ENCODE assay signal across 23 cellular contexts in the genomic region with DNA sequence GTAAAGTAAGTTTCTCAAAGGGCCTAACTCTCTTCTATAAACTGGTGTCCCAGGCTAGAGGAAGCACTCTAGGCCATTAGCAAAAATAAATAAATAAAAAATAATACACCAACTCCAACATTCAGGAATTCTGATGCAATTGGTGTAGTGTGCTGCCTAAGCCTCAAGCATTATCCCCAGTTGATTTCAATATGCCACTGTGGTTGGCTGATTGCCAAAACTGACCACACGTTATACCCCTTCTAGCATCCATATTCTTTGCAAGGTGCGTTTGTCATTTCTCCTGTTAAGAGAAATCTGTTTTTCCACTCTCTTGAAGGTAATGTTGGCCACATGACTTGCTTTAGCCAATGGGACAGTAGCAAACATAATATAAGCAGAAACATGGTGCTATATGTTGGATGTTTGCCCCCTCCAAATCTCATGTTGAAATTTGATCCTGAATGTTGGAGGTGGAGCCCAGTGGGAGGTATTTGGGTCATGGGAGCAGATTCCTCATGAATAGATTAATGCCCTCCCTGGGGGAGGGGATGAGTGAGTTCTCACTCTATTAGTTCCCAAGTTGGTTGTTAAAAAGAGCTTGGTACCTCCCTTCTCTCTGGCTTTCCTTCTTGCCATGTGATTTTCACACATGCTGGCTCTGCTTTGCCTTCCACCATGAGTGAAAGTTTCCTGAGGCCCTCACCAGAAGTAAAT.
DNase-seq lines count a peak whose midpoint lies in the region; ATAC-seq, FAIRE-seq and TF ChIP-seq lines count a peak whose summit lies in the region.
"Had no signal": no experiment of that assay in that cellular context is flagged by ENCODE, and none has a peak within 500 bp of the region (broad histone marks: within the 10 kb centered on the region; RNA-seq: fewer than 3 reads in every experiment).

No MANE protein-coding gene starts in this region.

- FAIRE-seq in H1 (lab: Jason Lieb, UNC) = peak; percentile 50
- no peak for FAIRE-seq in pancreas (lab: Jason Lieb, UNC)
- FAIRE-seq: astrocyte, endometrium, GM12878, kidney had no signal

- no peak overlapping the region; the same call in 1 of the 2 replicates for H2BK20ac ChIP-seq in H1 (ENCODE audit: low read length)

- DNase-seq in NCI-H2227 (lab: John Stamatoyannopoulos, UW; ENCODE audit: unreplicated experiment) (peak; percentile 20), NCI-H2227 treated with DMSO at 0.1 percent for 48 hours (lab: John Stamatoyannopoulos, UW) (no peak), NCI-H2171 treated with DMSO at 0.1 percent for 48 hours (lab: John Stamatoyannopoulos, UW) (peak; percentile 67), H1 (ENCODE audit: low read depth in 1 of 2, low spot score in 2 of 2) (no peak), retina (peak; percentile 62), stomach (no peak), pancreas (no peak)
- DNase-seq in stimulated activated naive CD4-positive, alpha-beta T cell treated with Interleukin-2 at 50 U/mL for 16 hours (lab: John Stamatoyannopoulos, UW) = no peak
- DNase-seq: 8988T; activated naive CD8-positive, alpha-beta T cell treated with anti-CD3 and anti-CD28 coated beads, Interleukin-2, amount 10 ng/mL, durations not matched to agents 7 days and 5 days; central memory CD4-positive, alpha-beta T cell; DMS79; kidney; lower lobe of right lung; mucosa of descending colon; NCI-H1092 treated with DMSO at 0.1 percent for 48 hours; NCI-H2081; NCI-H510A treated with DMSO at 0.1 percent for 48 hours had no signal

- H3K4ac ChIP-seq in H1 (replicated peaks; ENCODE audit: insufficient read length, low read depth, low read length) = no peak overlapping the region

- H3K79me1 ChIP-seq in H1 (ENCODE audit: low read depth, low read length) = no peaks in the 10 kb centered on the region

- peak overlapping the region in 1 of 4 experiments; percentile 13; a peak in 1 of 8 replicates for H3K4me3 ChIP-seq in H1 (ENCODE audit: extremely low read depth in 1 of 4, insufficient read depth in 2 of 4, low read depth in 3 of 4, low read length in 4 of 4)
- no peak overlapping the region for H3K4me3 ChIP-seq in stomach
- H3K4me3 ChIP-seq in pancreas = no peak overlapping the region
- H3K4me3 ChIP-seq: gastroesophageal sphincter, GM12878, lower lobe of right lung, mucosa of descending colon, tibial nerve had no signal

- WGBS in H1 (ENCODE audit: extremely low coverage in 1 of 2, insufficient coverage in 1 of 2, insufficient read length in 1 of 2, insufficient replicate concordance in 2 of 2, low coverage in 1 of 2, low lambda C conversion rate in 2 of 2, missing lambda C conversion rate in 1 of 2), 2 experiments = 80% methylated on average over 2 of the region's 2 CpGs; no CpG with 5 or more reads in 1 of the 2 experiments
- WGBS in stomach, 5 donors = 64 to 72% (median 69%) methylated on average over 2 of the region's 2 CpGs
- WGBS in pancreas, 2 donors = 42 to 48% methylated on average over 2 of the region's 2 CpGs

- intact Hi-C loops in stomach (cut with DNase I; ENCODE audit: low total_unique reads) (no loop called here), pancreas (cut with DNase I) (no loop called here)

- H3K27me3 ChIP-seq in H1 (replicated peaks in 1 of 4; ENCODE audit: control insufficient read depth in 3 of 4, extremely low read depth in 1 of 4, insufficient read depth in 3 of 4, low read length in 3 of 4) (no peaks in the 10 kb centered on the region), stomach (no peaks in the 10 kb centered on the region), pancreas (no peaks in the 10 kb centered on the region)
- H3K27me3 ChIP-seq: gastroesophageal sphincter, tibial nerve had no signal

- no peak overlapping the region for H3K23ac ChIP-seq in H1 (ENCODE audit: insufficient read length)

- peak overlapping the region; percentile 6 to 34; a peak in 1 of 4 replicates for H3K4me2 ChIP-seq in H1 (ENCODE audit: insufficient read depth in 1 of 2, low read depth in 2 of 2, low read length in 2 of 2)

- no peak overlapping the region for H2BK15ac ChIP-seq in H1 (ENCODE audit: low read length)

- no peak overlapping the region for H2AK5ac ChIP-seq in H1 (ENCODE audit: low read depth, low read length)

- no peak overlapping the region for H2BK5ac ChIP-seq in H1 (ENCODE audit: low read depth, low read length)

- H3K79me2 ChIP-seq in H1 (ENCODE audit: control insufficient read depth in 1 of 2, insufficient read depth in 2 of 2, low read length in 2 of 2) = no peaks in the 10 kb centered on the region

- H3K4me1 ChIP-seq in H1 (replicated peaks in 1 of 4; ENCODE audit: control insufficient read depth in 3 of 4, insufficient read depth in 4 of 4, low read length in 3 of 4) = peaks cover 3 to 12% (median 7%) of the 10 kb centered on the region in 4 experiments; a peak in 4 of 7 replicates
- H3K4me1 ChIP-seq in stomach = no peaks in the 10 kb centered on the region
- H3K4me1 ChIP-seq in pancreas = no peaks in the 10 kb centered on the region
- H3K4me1 ChIP-seq: gastroesophageal sphincter, lower lobe of right lung, tibial nerve had no signal

- H3K9ac ChIP-seq in H1 (replicated peaks in 1 of 4; ENCODE audit: extremely low read depth in 1 of 4, low read depth in 3 of 4, low read length in 3 of 4) = no peak overlapping the region

- no peak overlapping the region; the same call in 1 of the 2 replicates for H3K18ac ChIP-seq in H1 (ENCODE audit: extremely low read depth, low read length)

- no peak overlapping the region for H4K5ac ChIP-seq in H1 (ENCODE audit: insufficient read length, low read depth, low read length)

- no peak overlapping the region for H3K14ac ChIP-seq in H1 (ENCODE audit: insufficient read length)

- H3K36me3 ChIP-seq in H1 (ENCODE audit: control insufficient read depth in 2 of 4, insufficient read depth in 4 of 4, low read length in 3 of 4) (no peaks in the 10 kb centered on the region), stomach (no peaks in the 10 kb centered on the region), pancreas (no peaks in the 10 kb centered on the region)
- H3K36me3 ChIP-seq: gastroesophageal sphincter, lower lobe of right lung, tibial nerve had no signal

- ATAC-seq in pancreas = no peak
- ATAC-seq: gastroesophageal sphincter, GM12878, lower lobe of right lung, mucosa of descending colon had no signal

- H3K56ac ChIP-seq in H1 (replicated peaks; ENCODE audit: insufficient read length, low read depth, low read length) = no peak overlapping the region

- H4K91ac ChIP-seq in H1 (replicated peaks; ENCODE audit: insufficient read length, low read length) = peak overlapping the region; percentile 60

- TF ChIP-seq RAD21 in H1 (IDR thresholded peaks at IDR 0.05 in 1 of 2, conservative IDR thresholded peaks at IDR 0.05 in 1 of 2; ENCODE audit: low read depth in 2 of 2, low read length in 2 of 2) = no peak

- CTCF ChIA-PET in H1 (lab: Charles Lee; ENCODE audit: partially characterized antibody) = interaction anchor here (0.7 to 3.2 kb wide), 3 partner anchors 9 to 10 kb away, joined by 3 to 9 read pairs (median 3); no protein-coding TSS in a partner anchor

- POLR2A ChIA-PET in H1 (lab: Charles Lee; ENCODE audit: partially characterized antibody) = interaction anchor here (1.3 to 1.4 kb wide), 2 partner anchors 16 to 32 kb away, joined by 3 to 6 read pairs; no protein-coding TSS in a partner anchor

- no peak for TF ChIP-seq CTCF in H1 (IDR thresholded peaks at IDR 0.05; ENCODE audit: control extremely low read depth in 1 of 3, insufficient read depth in 1 of 3, low read depth in 1 of 3, low read length in 3 of 3)
- TF ChIP-seq CTCF in stomach (IDR thresholded peaks at IDR 0.05) = no peak
- TF ChIP-seq CTCF in pancreas (IDR thresholded peaks at IDR 0.05) = no peak

- TF ChIP-seq POLR2A in H1 (IDR thresholded peaks at IDR 0.05; ENCODE audit: control extremely low read depth in 1 of 2, low read depth in 2 of 2, low read length in 2 of 2) = no peak
- TF ChIP-seq POLR2A in stomach (IDR thresholded peaks at IDR 0.05) = no peak

- H2BK120ac ChIP-seq in H1 (replicated peaks; ENCODE audit: low read depth, low read length) = peak overlapping the region; percentile 69

- H3K9me3 ChIP-seq in H1 (ENCODE audit: insufficient read depth in 2 of 2, low read depth in 1 of 2, low read length in 1 of 2) (no peaks in the 10 kb centered on the region), stomach (no peaks in the 10 kb centered on the region), pancreas (no peaks in the 10 kb centered on the region)
- H3K9me3 ChIP-seq: gastroesophageal sphincter, lower lobe of right lung, mucosa of descending colon, tibial nerve had no signal

- 0 out of 2 replicates have a peak overlapping the region, but pooled peaks have one; percentile 18 for H2BK12ac ChIP-seq in H1 (ENCODE audit: low read depth, low read length)

- no peak overlapping the region for H4K8ac ChIP-seq in H1 (ENCODE audit: extremely low read depth, insufficient read depth, low read length)

- H3K23me2 ChIP-seq in H1 (ENCODE audit: low read depth, low read length) = no peaks in the 10 kb centered on the region

- H3K27ac ChIP-seq in H1 (ENCODE audit: low read depth, low read length) (no peak overlapping the region), stomach (no peak overlapping the region), pancreas (no peak overlapping the region)
- H3K27ac ChIP-seq: gastroesophageal sphincter, lower lobe of right lung, tibial nerve had no signal

- peak overlapping the region; percentile 80 for H2AFZ ChIP-seq in H1 (ENCODE audit: low read length)

- H4K20me1 ChIP-seq in H1 (replicated peaks in 1 of 2; ENCODE audit: control insufficient read depth in 1 of 2, insufficient read depth in 2 of 2, low read length in 2 of 2) = no peaks in the 10 kb centered on the region

- TF ChIP-seq EP300 in H1 (IDR thresholded peaks at IDR 0.05; ENCODE audit: borderline replicate concordance in 1 of 2, low read depth in 2 of 2, low read length in 2 of 2) (no peak), stomach (IDR thresholded peaks at IDR 0.05) (no peak)

TF ChIP-seq in H1, 55 proteins besides CTCF, POLR2A, EP300 and RAD21:
- TF ChIP-seq, protein P1, sequence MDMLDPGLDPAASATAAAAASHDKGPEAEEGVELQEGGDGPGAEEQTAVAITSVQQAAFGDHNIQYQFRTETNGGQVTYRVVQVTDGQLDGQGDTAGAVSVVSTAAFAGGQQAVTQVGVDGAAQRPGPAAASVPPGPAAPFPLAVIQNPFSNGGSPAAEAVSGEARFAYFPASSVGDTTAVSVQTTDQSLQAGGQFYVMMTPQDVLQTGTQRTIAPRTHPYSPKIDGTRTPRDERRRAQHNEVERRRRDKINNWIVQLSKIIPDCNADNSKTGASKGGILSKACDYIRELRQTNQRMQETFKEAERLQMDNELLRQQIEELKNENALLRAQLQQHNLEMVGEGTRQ (IDR thresholded peaks at IDR 0.05; ENCODE audit: low read length) = peak; percentile 51; the same call in 1 of the 2 replicates
- 0 out of 2 replicates have a peak, but pooled peaks have one; percentile 23 for TF ChIP-seq SP1 (IDR thresholded peaks at IDR 0.05; ENCODE audit: low read depth, low read length)
- TF ChIP-seq, protein P2, sequence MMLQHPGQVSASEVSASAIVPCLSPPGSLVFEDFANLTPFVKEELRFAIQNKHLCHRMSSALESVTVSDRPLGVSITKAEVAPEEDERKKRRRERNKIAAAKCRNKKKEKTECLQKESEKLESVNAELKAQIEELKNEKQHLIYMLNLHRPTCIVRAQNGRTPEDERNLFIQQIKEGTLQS (IDR thresholded peaks at IDR 0.05; ENCODE audit: insufficient read depth, low read depth, low read length) = no peak

Comparison
In these comparisons a context has a peak if more than half of its experiments do, and no peak if none do; other contexts are left out.
1. DNase-seq: peak in NCI-H2227 (single experiment), NCI-H2171 treated with DMSO at 0.1 percent for 48 hours (single experiment) and retina (single experiment); none in NCI-H2227 treated with DMSO at 0.1 percent for 48 hours (single experiment), H1 (0 of 2), stimulated activated naive CD4-positive, alpha-beta T cell treated with Interleukin-2 at 50 U/mL for 16 hours (single experiment), stomach (single experiment) and pancreas (0 of 6).